ENCODE assay signal across 7 cellular contexts in genomic region chrX:130902783-130903613, GRCh38.
A peak's percentile ranks its signal among the peaks of the same experiment; 100 is the strongest.
DNase-seq lines count a peak whose midpoint lies in the region; ATAC-seq, FAIRE-seq and TF ChIP-seq lines count a peak whose summit lies in the region.

Gene ENOX2, minus strand, starts transcription at chrX:130903209. Its CDS starts 199,993 bp downstream, at chrX:130703216.

- peak; percentile 66 for DNase-seq in GM18507 (ENCODE audit: extremely low spot score, insufficient read length, low read depth)
- peak; percentile 82 for DNase-seq in NCI-H2029 treated with DMSO at 0.1 percent for 48 hours (lab: John Stamatoyannopoulos, UW)
- peak; percentile 63 for DNase-seq in T-helper 9 cell
- peak; percentile 96 for DNase-seq in astrocyte of the hippocampus (ENCODE audit: low read depth, low spot score)
- DNase-seq in hippocampal formation (lab: John Stamatoyannopoulos, UW): peak; percentile 90 to 95
- peak; percentile 88 for DNase-seq in retinal pigment epithelial cell (ENCODE audit: low read depth)

- FAIRE-seq in GM18507 (lab: Jason Lieb, UNC): peak; percentile 100

- ATAC-seq in HG02981 (IDR thresholded peaks at IDR 0.05; ENCODE audit: unreplicated experiment): peak; percentile 99

- H3K4me3 ChIP-seq in retinal pigment epithelial cell (ENCODE audit: low read length): peak within 1 kb of the TSS; percentile 69

- no peak for TF ChIP-seq CTCF in retinal pigment epithelial cell (conservative IDR thresholded peaks at IDR 0.05; ENCODE audit: low read depth, low read length)

Comparison
In these comparisons a context has a peak if more than half of its experiments do, and no peak if none do; other contexts are left out.
1. Peak in every context shown above with its lines: DNase-seq, ATAC-seq and H3K4me3 ChIP-seq.